ENCODE assay signal across 1 cellular context in genomic region chr19:40159744-40160143, GRCh38.
A peak's percentile ranks its signal among the peaks of the same experiment; 100 is the strongest.
TF ChIP-seq lines count a peak whose summit lies in the region.

No MANE protein-coding gene starts in this region.

TF ChIP-seq in HepG2, 621 proteins besides CTCF, POLR2A, EP300 and RAD21 (continued from another document and continues in another):
- TF ChIP-seq AKNA (CRISPR knock-in tag; IDR thresholded peaks at IDR 0.05; ENCODE audit: borderline replicate concordance) (no peak), RFX5 (IDR thresholded peaks at IDR 0.05; ENCODE audit: low read depth, low read length) (no peak), HDAC6 (IDR thresholded peaks at IDR 0.05; ENCODE audit: low read depth, low read length) (no peak), ZNF251 (CRISPR knock-in tag; IDR thresholded peaks at IDR 0.05) (no peak), PHF20 (CRISPR knock-in tag; IDR thresholded peaks at IDR 0.05) (no peak), NFE2L1 (CRISPR knock-in tag; IDR thresholded peaks at IDR 0.05; ENCODE audit: borderline replicate concordance) (no peak), ZXDC (CRISPR knock-in tag; IDR thresholded peaks at IDR 0.05) (no peak), ZHX2 (IDR thresholded peaks at IDR 0.05; ENCODE audit: low read depth) (no peak), ZHX2 (CRISPR knock-in tag; IDR thresholded peaks at IDR 0.05; ENCODE audit: borderline replicate concordance) (no peak), GTF3A (CRISPR knock-in tag; conservative IDR thresholded peaks at IDR 0.05) (no peak), CSRNP2 (CRISPR knock-in tag; conservative IDR thresholded peaks at IDR 0.05; ENCODE audit: low read depth) (no peak), ZNF562 (CRISPR knock-in tag; IDR thresholded peaks at IDR 0.05; ENCODE audit: borderline replicate concordance) (no peak), SOX13 (IDR thresholded peaks at IDR 0.05) (no peak), SOX13 (CRISPR knock-in tag; conservative IDR thresholded peaks at IDR 0.05 in 1 of 2, IDR thresholded peaks at IDR 0.05 in 1 of 2) (peak in 1 of 2 experiments; percentile 57; a peak in 1 of 4 replicates), CBX5 (CRISPR knock-in tag; IDR thresholded peaks at IDR 0.05; ENCODE audit: borderline replicate concordance) (no peak), ZBTB8A (CRISPR knock-in tag; IDR thresholded peaks at IDR 0.05; ENCODE audit: borderline replicate concordance, low read depth) (no peak), ELF3 (CRISPR knock-in tag; IDR thresholded peaks at IDR 0.05) (no peak), ZNF180 (CRISPR knock-in tag; IDR thresholded peaks at IDR 0.05; ENCODE audit: borderline replicate concordance, low read depth) (no peak), ZNF850 (CRISPR knock-in tag; conservative IDR thresholded peaks at IDR 0.05) (no peak), NCOA5 (CRISPR knock-in tag; IDR thresholded peaks at IDR 0.05) (no peak), ZFP1 (CRISPR knock-in tag; IDR thresholded peaks at IDR 0.05) (no peak), PLRG1 (conservative IDR thresholded peaks at IDR 0.05) (no peak), SCMH1 (CRISPR knock-in tag; IDR thresholded peaks at IDR 0.05; ENCODE audit: borderline replicate concordance) (no peak), SSRP1 (CRISPR knock-in tag; IDR thresholded peaks at IDR 0.05) (no peak), ZNF503 (CRISPR knock-in tag; IDR thresholded peaks at IDR 0.05) (no peak), HOXA3 (CRISPR knock-in tag; IDR thresholded peaks at IDR 0.05) (peak; percentile 39; the same call in 1 of the 2 replicates), TEAD2 (CRISPR knock-in tag; IDR thresholded peaks at IDR 0.05) (no peak), SALL1 (CRISPR knock-in tag; IDR thresholded peaks at IDR 0.05) (peak; percentile 50), ZNF792 (CRISPR knock-in tag; IDR thresholded peaks at IDR 0.05) (peak; percentile 45; the same call in 1 of the 2 replicates), MTF1 (CRISPR knock-in tag; IDR thresholded peaks at IDR 0.05) (no peak), ZBTB33 (CRISPR knock-in tag; IDR thresholded peaks at IDR 0.05) (0 out of 2 replicates have a peak, but pooled peaks have one; percentile 22), ZBTB4 (CRISPR knock-in tag; IDR thresholded peaks at IDR 0.05; ENCODE audit: borderline replicate concordance) (peak; percentile 78; the same call in 1 of the 2 replicates), ZNF350 (CRISPR knock-in tag; IDR thresholded peaks at IDR 0.05; ENCODE audit: borderline replicate concordance, low read depth) (no peak)
